ENCODE assay signal across 8 cellular contexts in the genomic region with DNA sequence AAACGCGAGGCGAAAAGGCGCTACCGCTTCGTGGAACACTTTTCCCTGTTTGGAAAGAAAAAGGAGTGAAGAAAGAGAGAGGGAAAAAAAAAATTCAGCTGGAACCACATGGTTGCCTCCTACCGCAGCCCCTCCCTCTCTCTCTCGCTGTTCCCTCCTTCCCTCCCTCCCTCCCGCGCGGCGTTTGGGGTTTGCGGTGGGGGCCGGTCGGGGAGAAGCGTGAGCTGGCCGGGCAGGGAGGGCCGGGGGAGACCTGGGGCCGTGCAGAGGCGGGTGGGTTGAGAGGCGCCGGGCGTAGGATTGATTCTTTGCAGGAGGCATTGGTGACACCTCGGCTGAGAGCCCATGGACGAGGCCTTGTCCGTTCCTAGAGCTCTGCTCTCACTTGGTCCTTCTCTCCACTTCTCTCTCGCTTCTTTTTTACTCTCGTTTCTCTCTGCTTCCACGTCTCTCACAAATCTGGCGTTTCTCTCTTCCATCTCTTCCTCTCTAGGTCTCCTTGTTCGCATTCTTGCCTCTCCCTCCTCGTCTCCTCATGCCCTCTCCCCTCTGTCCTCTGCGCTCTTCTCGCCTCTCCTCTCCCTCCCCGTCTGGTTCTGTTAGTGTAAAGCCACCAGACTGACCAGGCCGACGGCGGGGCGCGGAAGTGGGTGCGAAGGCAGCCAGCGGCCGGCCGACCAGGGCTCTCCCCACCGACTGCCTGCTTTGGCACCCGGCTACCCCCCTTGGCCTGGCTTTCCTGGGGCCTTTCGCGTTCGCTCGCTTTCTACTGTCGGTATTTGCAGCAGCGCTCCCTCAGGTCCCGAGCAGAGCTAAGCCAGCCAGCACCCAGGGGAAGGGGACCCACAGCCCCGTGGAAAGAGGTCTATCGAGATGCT. TPM values are rescaled to one million over a fixed set of nuclear protein-coding genes. Genes with fewer than 3 reads are reported as not detected.
A peak's percentile ranks its signal among the peaks of the same experiment; 100 is the strongest.
DNase-seq lines count a peak whose midpoint lies in the region; ATAC-seq, FAIRE-seq and TF ChIP-seq lines count a peak whose summit lies in the region.

Gene CLMP (minus strand): TSS at position 67 of the 878 bp plus-strand sequence. CDS start 308 bp downstream, outside the sequence.

- H3K36me3 Mint-ChIP-seq in CD8-positive, alpha-beta T cell = no peaks in the 10 kb centered on the region
- H3K36me3 Mint-ChIP-seq in stimulated activated naive B cell treated with anti-CD40 and anti-IgM and Interleukin-4, amounts not matched to agents 10 μg/mL and 1 μg/mL and 100 μg/mL, for 72 hours = no peaks in the 10 kb centered on the region

- no peaks in the 10 kb centered on the region for H3K36me3 ChIP-seq in CD8-positive, alpha-beta T cell (ENCODE audit: insufficient read depth, low read length)
- H3K36me3 ChIP-seq in bronchial epithelial cell (ENCODE audit: control insufficient read depth, insufficient read depth, low read length) = no peaks in the 10 kb centered on the region

- no peak for FAIRE-seq in bronchial epithelial cell (lab: Jason Lieb, UNC)

- POLR2A ChIA-PET in CD8-positive, alpha-beta T cell (lab: Charles Lee) = no interaction called here

- peaks cover 6% of the 10 kb centered on the region for H3K27me3 ChIP-seq in CD8-positive, alpha-beta T cell (ENCODE audit: insufficient read depth, low read length)
- H3K27me3 ChIP-seq in bronchial epithelial cell (ENCODE audit: control insufficient read depth, insufficient read depth, low read length) = no peaks in the 10 kb centered on the region

- CTCF ChIA-PET in CD8-positive, alpha-beta T cell (lab: Charles Lee) = no interaction called here

- ATAC-seq in CD8-positive, alpha-beta T cell = no peak
- peak; percentile 20 to 29 for ATAC-seq in stimulated activated naive B cell treated with anti-CD40 and anti-IgM and Interleukin-4, amounts not matched to agents 10 μg/mL and 1 μg/mL and 100 μg/mL, for 72 hours (replicated peaks)

- H3K4me3 Mint-ChIP-seq in CD8-positive, alpha-beta T cell = peak within 1 kb of the TSS; percentile 78
- H3K4me3 Mint-ChIP-seq in stimulated activated naive B cell treated with anti-CD40 and anti-IgM and Interleukin-4, amounts not matched to agents 10 μg/mL and 1 μg/mL and 100 μg/mL, for 72 hours = peak within 1 kb of the TSS; percentile 42 to 59

- H3K27ac Mint-ChIP-seq in CD8-positive, alpha-beta T cell = no peak within 1 kb of the TSS
- peak within 1 kb of the TSS; percentile 1 for H3K27ac Mint-ChIP-seq in stimulated activated naive B cell treated with anti-CD40 and anti-IgM and Interleukin-4, amounts not matched to agents 10 μg/mL and 1 μg/mL and 100 μg/mL, for 72 hours

- intact Hi-C loops in CD8-positive, alpha-beta T cell (cut with DNase I, micrococcal nuclease) = no loop called here

- peaks cover 44% of the 10 kb centered on the region for H3K27me3 Mint-ChIP-seq in CD8-positive, alpha-beta T cell (ENCODE audit: low read depth)
- peaks cover 58 to 71% of the 10 kb centered on the region in 2 donors for H3K27me3 Mint-ChIP-seq in stimulated activated naive B cell treated with anti-CD40 and anti-IgM and Interleukin-4, amounts not matched to agents 10 μg/mL and 1 μg/mL and 100 μg/mL, for 72 hours

- no peak for DNase-seq in CD8-positive, alpha-beta T cell
- DNase-seq in NCI-H1092 (lab: John Stamatoyannopoulos, UW) (peak; percentile 43), bronchial epithelial cell (ENCODE audit: low read depth) (peak; percentile 29), kidney tubule cell (ENCODE audit: low spot score) (peak; percentile 33), NCI-H748 (lab: John Stamatoyannopoulos, UW; ENCODE audit: unreplicated experiment) (no peak), DMS114 treated with DMSO at 0.1 percent for 48 hours (lab: John Stamatoyannopoulos, UW; ENCODE audit: unreplicated experiment) (no peak), NCI-H510A treated with DMSO at 0.1 percent for 48 hours (lab: John Stamatoyannopoulos, UW) (no peak)
- no peak for DNase-seq in stimulated activated naive B cell treated with anti-CD40 and anti-IgM and Interleukin-4, amounts not matched to agents 10 μg/mL and 1 μg/mL and 100 μg/mL, for 72 hours

- H3K9me3 ChIP-seq in CD8-positive, alpha-beta T cell (ENCODE audit: low read length) = no peaks in the 10 kb centered on the region

- H3K4me1 Mint-ChIP-seq in CD8-positive, alpha-beta T cell (ENCODE audit: low read depth) = peaks cover 27% of the 10 kb centered on the region
- H3K4me1 Mint-ChIP-seq in stimulated activated naive B cell treated with anti-CD40 and anti-IgM and Interleukin-4, amounts not matched to agents 10 μg/mL and 1 μg/mL and 100 μg/mL, for 72 hours = peaks cover 4 to 10% of the 10 kb centered on the region in 2 donors

- no peak for TF ChIP-seq CTCF in CD8-positive, alpha-beta T cell (IDR thresholded peaks at IDR 0.05)
- no peak for TF ChIP-seq CTCF in bronchial epithelial cell (IDR thresholded peaks at IDR 0.05; ENCODE audit: insufficient read depth, low read length, severe bottlenecking)

- H3K4me3 ChIP-seq in CD8-positive, alpha-beta T cell (ENCODE audit: low read depth, low read length) = peak within 1 kb of the TSS; percentile 46
- peak within 1 kb of the TSS; percentile 57 for H3K4me3 ChIP-seq in bronchial epithelial cell (ENCODE audit: low read depth, low read length)

- H3K9me3 Mint-ChIP-seq in CD8-positive, alpha-beta T cell = no peaks in the 10 kb centered on the region
- no peaks in the 10 kb centered on the region for H3K9me3 Mint-ChIP-seq in stimulated activated naive B cell treated with anti-CD40 and anti-IgM and Interleukin-4, amounts not matched to agents 10 μg/mL and 1 μg/mL and 100 μg/mL, for 72 hours

- peaks cover 34% of the 10 kb centered on the region for H3K4me1 ChIP-seq in CD8-positive, alpha-beta T cell (ENCODE audit: insufficient read depth, low read length)

- H3K27ac ChIP-seq in CD8-positive, alpha-beta T cell (ENCODE audit: low read depth, low read length) = no peak within 1 kb of the TSS

RNA-seq across cellular contexts. Expression of gene CLMP, which starts in this region (rescaled TPM):
- under 1 TPM; 0.05 to 0.11 TPM for total RNA-seq in CD8-positive, alpha-beta T cell
- total RNA-seq in bronchial epithelial cell = 9.7 and 34.5 TPM in 2 replicates

Comparison
In these comparisons a context has a peak if more than half of its experiments do, and no peak if none do; other contexts are left out.
1. DNase-seq: peak in NCI-H1092 (single experiment), bronchial epithelial cell (single experiment) and kidney tubule cell (single experiment); none in CD8-positive, alpha-beta T cell (0 of 7), stimulated activated naive B cell treated with anti-CD40 and anti-IgM and Interleukin-4, amounts not matched to agents 10 μg/mL and 1 μg/mL and 100 μg/mL, for 72 hours (single experiment), NCI-H748 (single experiment), DMS114 treated with DMSO at 0.1 percent for 48 hours (single experiment) and NCI-H510A treated with DMSO at 0.1 percent for 48 hours (single experiment).